ENCODE assay signal across 31 cellular contexts in genomic region chr3:161336661-161337060, GRCh38. TPM values are rescaled to one million over a fixed set of nuclear protein-coding genes. Genes with fewer than 3 reads are reported as not detected.
A peak's percentile ranks its signal among the peaks of the same experiment; 100 is the strongest.
DNase-seq lines count a peak whose midpoint lies in the region; ATAC-seq, FAIRE-seq and TF ChIP-seq lines count a peak whose summit lies in the region.
"Had no signal": no experiment of that assay in that cellular context is flagged by ENCODE, and none has a peak within 500 bp of the region (broad histone marks: within the 10 kb centered on the region; RNA-seq: fewer than 3 reads in every experiment).

No MANE protein-coding gene starts in this region.

- H3K36me3 Mint-ChIP-seq in activated naive CD4-positive, alpha-beta T cell treated with anti-CD3 and anti-CD28 coated beads for 36 hours (ENCODE audit: low read depth): no peaks in the 10 kb centered on the region
- H3K36me3 Mint-ChIP-seq: CD4-positive, alpha-beta memory T cell; T-cell had no signal

- TF ChIP-seq RAD21 in HepG2 (CRISPR knock-in tag; IDR thresholded peaks at IDR 0.05): no peak

- H4K91ac ChIP-seq in neuronal stem cell (ENCODE audit: low read depth, low read length, poor library complexity): no peak overlapping the region

- H2AFZ ChIP-seq in HepG2 (ENCODE audit: low read length) (no peak overlapping the region), neuronal stem cell (ENCODE audit: low read length) (no peak overlapping the region)
- H2AFZ ChIP-seq: parathyroid adenoma had no signal

- no peaks in the 10 kb centered on the region for H3K4me1 Mint-ChIP-seq in activated naive CD4-positive, alpha-beta T cell treated with anti-CD3 and anti-CD28 coated beads for 36 hours (ENCODE audit: low read depth)
- H3K4me1 Mint-ChIP-seq: activated CD4-positive, alpha-beta T cell treated with anti-CD3 and anti-CD28 coated beads for 36 hours; nephron; stimulated activated naive CD8-positive, alpha-beta T cell treated with anti-CD3 and anti-CD28 coated beads, Interleukin-15, amount 100 ng/mL, for 72 hours had no signal

- H4K8ac ChIP-seq in neuronal stem cell (ENCODE audit: low read depth, low read length): no peak overlapping the region

- H2BK120ac ChIP-seq in neuronal stem cell (ENCODE audit: low read depth, low read length): no peak overlapping the region

- H3K4me2 ChIP-seq in HepG2 (ENCODE audit: low read depth, low read length) (no peak overlapping the region), neuronal stem cell (ENCODE audit: insufficient read depth, low read length, poor library complexity, severe bottlenecking) (no peak overlapping the region)

- no peak overlapping the region for H3K4me3 Mint-ChIP-seq in activated naive CD4-positive, alpha-beta T cell treated with anti-CD3 and anti-CD28 coated beads for 36 hours
- H3K4me3 Mint-ChIP-seq: activated CD4-positive, alpha-beta T cell treated with anti-CD3 and anti-CD28 coated beads for 36 hours; activated T-cell treated with anti-CD3 and anti-CD28 coated beads, Interleukin-2, amount 50 U/mL, for 24 hours; CD4-positive, alpha-beta memory T cell; nephron; stimulated activated naive CD8-positive, alpha-beta T cell treated with anti-CD3 and anti-CD28 coated beads, Interleukin-15, amount 100 ng/mL, for 72 hours; T-cell had no signal

- H3K4me1 ChIP-seq in HepG2 (ENCODE audit: insufficient read depth, low read length): peaks cover 81% of the 10 kb centered on the region
- H3K4me1 ChIP-seq in right lobe of liver: no peaks in the 10 kb centered on the region
- H3K4me1 ChIP-seq in neuronal stem cell (ENCODE audit: control insufficient read depth in 2 of 2, insufficient read depth in 1 of 2, low read depth in 1 of 2, low read length in 2 of 2): no peaks in the 10 kb centered on the region
- H3K4me1 ChIP-seq: lower lobe of right lung, parathyroid adenoma, Peyer's patch had no signal

- POLR2A ChIA-PET in HepG2 (lab: Yijun Ruan, JAX): no interaction called here

- FAIRE-seq in HepG2 (lab: Jason Lieb, UNC): no peak
- FAIRE-seq: H1, kidney had no signal

- TF ChIP-seq CTCF in HepG2 (CRISPR knock-in tag; IDR thresholded peaks at IDR 0.05): no peak
- TF ChIP-seq CTCF in right lobe of liver (IDR thresholded peaks at IDR 0.05): no peak

- no peak overlapping the region for H2BK15ac ChIP-seq in neuronal stem cell (ENCODE audit: low read length)

- H3K4me3 ChIP-seq in HepG2 (replicated peaks in 1 of 3; ENCODE audit: insufficient read depth in 1 of 3, low read depth in 2 of 3, low read length in 3 of 3) (no peak overlapping the region), right lobe of liver (no peak overlapping the region), neuronal stem cell (ENCODE audit: low read length in 2 of 2) (no peak overlapping the region)
- H3K4me3 ChIP-seq: lower lobe of right lung, mucosa of descending colon, Peyer's patch, tibial artery had no signal

- DNase-seq in HepG2 (ENCODE audit: low spot score) (no peak), right lobe of liver (no peak), NCI-H446 (lab: John Stamatoyannopoulos, UW) (no peak), neuronal stem cell (ENCODE audit: low spot score) (no peak)
- no peak for DNase-seq in activated naive CD4-positive, alpha-beta T cell treated with anti-CD3 and anti-CD28 coated beads for 36 hours
- DNase-seq: 8988T; activated CD4-positive, alpha-beta T cell treated with anti-CD3 and anti-CD28 coated beads for 36 hours; activated CD8-positive, alpha-beta memory T cell treated with anti-CD3 and anti-CD28 coated beads for 24 hours; activated naive CD4-positive, alpha-beta T cell treated with Interleukin-2 at 50 U/mL for 16 hours; activated T-cell treated with anti-CD3 and anti-CD28 coated beads, Interleukin-2, amount 50 U/mL, for 24 hours; brain microvascular endothelial cell; CD4-positive, alpha-beta memory T cell; DMS 273 treated with DMSO at 0.1 percent for 48 hours; Kasumi-1; kidney; lower lobe of right lung; mucosa of descending colon; NCI-H2171; NCI-H524 treated with DMSO at 0.1 percent for 48 hours; Peyer's patch; stimulated activated CD4-positive, alpha-beta T cell treated with anti-CD3 and anti-CD28 coated beads, Interleukin-15, amount 100 ng/mL, for 24 hours; stimulated activated naive CD8-positive, alpha-beta T cell treated with anti-CD3 and anti-CD28 coated beads, Interleukin-15, amount 100 ng/mL, for 72 hours; T-cell; tibial artery had no signal

- CTCF ChIA-PET in HepG2 (lab: Yijun Ruan, JAX; ENCODE audit: low intra/inter-chr PET ratio, low total read pairs): no interaction called here
- CTCF ChIA-PET in activated naive CD4-positive, alpha-beta T cell treated with anti-CD3 and anti-CD28 coated beads for 36 hours (lab: Charles Lee): no interaction called here

- intact Hi-C loops in HepG2 (cut with micrococcal nuclease; ENCODE audit: unreplicated experiment) (no loop called here), right lobe of liver (cut with DNase I) (no loop called here)
- intact Hi-C loops in activated naive CD4-positive, alpha-beta T cell treated with anti-CD3 and anti-CD28 coated beads for 36 hours (cut with micrococcal nuclease): no loop called here

- no peaks in the 10 kb centered on the region for H3K9me3 ChIP-seq in HepG2 (ENCODE audit: low read length)
- no peaks in the 10 kb centered on the region for H3K9me3 ChIP-seq in right lobe of liver
- H3K9me3 ChIP-seq in neuronal stem cell (replicated peaks in 1 of 2; ENCODE audit: control insufficient read depth in 2 of 2, insufficient read depth in 1 of 2, low read depth in 1 of 2, low read length in 2 of 2): no peaks in the 10 kb centered on the region
- H3K9me3 ChIP-seq: lower lobe of right lung, mucosa of descending colon, Peyer's patch, tibial artery had no signal

- H3K36me3 ChIP-seq in HepG2 (replicated peaks in 1 of 2; ENCODE audit: control insufficient read depth in 1 of 2, insufficient read depth in 2 of 2, low read length in 2 of 2): no peaks in the 10 kb centered on the region
- no peaks in the 10 kb centered on the region for H3K36me3 ChIP-seq in right lobe of liver
- H3K36me3 ChIP-seq in neuronal stem cell (replicated peaks in 1 of 2; ENCODE audit: control insufficient read depth in 2 of 2, insufficient read depth in 2 of 2, low read length in 2 of 2): no peaks in the 10 kb centered on the region
- H3K36me3 ChIP-seq: brain microvascular endothelial cell, lower lobe of right lung, Peyer's patch, tibial artery had no signal

- WGBS in HepG2 (ENCODE audit: low lambda C conversion rate): 41% methylated on average over 2 of the region's 2 CpGs
- 83% methylated on average over 2 of the region's 2 CpGs for WGBS in right lobe of liver (ENCODE audit: insufficient coverage, low coverage, low lambda C conversion rate, missing lambda C conversion rate)
- no CpG with 5 or more reads among the region's 2 CpGs for WGBS in neuronal stem cell (ENCODE audit: extremely low coverage in 2 of 2, insufficient read length in 2 of 2, insufficient replicate concordance in 1 of 2), 2 donors

- ATAC-seq in HepG2 (no peak), right lobe of liver (no peak), HG02588 (IDR thresholded peaks at IDR 0.05; ENCODE audit: unreplicated experiment) (peak; percentile 47), HG03442 (IDR thresholded peaks at IDR 0.05; ENCODE audit: unreplicated experiment) (peak; percentile 47), HG03457 (IDR thresholded peaks at IDR 0.05; ENCODE audit: unreplicated experiment) (no peak)
- ATAC-seq: activated CD4-positive, alpha-beta T cell treated with anti-CD3 and anti-CD28 coated beads for 36 hours; lower lobe of right lung; mucosa of descending colon; stimulated activated naive CD8-positive, alpha-beta T cell treated with anti-CD3 and anti-CD28 coated beads, Interleukin-15, amount 100 ng/mL, for 72 hours; T-cell had no signal

- H3K9me3 Mint-ChIP-seq in activated naive CD4-positive, alpha-beta T cell treated with anti-CD3 and anti-CD28 coated beads for 36 hours: peaks cover 3% of the 10 kb centered on the region
- H3K9me3 Mint-ChIP-seq: activated T-cell treated with anti-CD3 and anti-CD28 coated beads, Interleukin-2, amount 50 U/mL, for 24 hours; nephron; T-cell had no signal

- H4K20me1 ChIP-seq in HepG2 (ENCODE audit: insufficient read depth, low read length): no peaks in the 10 kb centered on the region

- H3K14ac ChIP-seq in neuronal stem cell (ENCODE audit: low read length): no peak overlapping the region

- H3K27me3 ChIP-seq in HepG2 (ENCODE audit: control insufficient read depth in 1 of 2, insufficient read depth in 2 of 2, low read length in 2 of 2) (no peaks in the 10 kb centered on the region), right lobe of liver (no peaks in the 10 kb centered on the region), neuronal stem cell (ENCODE audit: control insufficient read depth in 3 of 3, insufficient read depth in 3 of 3, low read depth in 1 of 3, low read length in 3 of 3) (no peaks in the 10 kb centered on the region)
- H3K27me3 ChIP-seq: brain microvascular endothelial cell, Peyer's patch, tibial artery had no signal

- no peak overlapping the region for H3K23ac ChIP-seq in neuronal stem cell (ENCODE audit: low read depth, low read length, poor library complexity)

- H3K9ac ChIP-seq in HepG2 (ENCODE audit: insufficient read depth, low read depth, low read length): no peak overlapping the region
- no peak overlapping the region for H3K9ac ChIP-seq in neuronal stem cell (ENCODE audit: low read depth, low read length, poor library complexity)
- H3K9ac ChIP-seq: parathyroid adenoma had no signal

- H3K27ac ChIP-seq in HepG2 (ENCODE audit: extremely low read length, insufficient read depth, low read length): no peak overlapping the region
- no peak overlapping the region for H3K27ac ChIP-seq in right lobe of liver
- no peak overlapping the region for H3K27ac ChIP-seq in neuronal stem cell (replicated peaks; ENCODE audit: low read length)
- H3K27ac ChIP-seq: brain microvascular endothelial cell, lower lobe of right lung, parathyroid adenoma, Peyer's patch, tibial artery had no signal

- H3K79me1 ChIP-seq in neuronal stem cell (ENCODE audit: low read depth, low read length): no peaks in the 10 kb centered on the region

- no peak overlapping the region for H3K18ac ChIP-seq in neuronal stem cell (ENCODE audit: low read length)

- TF ChIP-seq EP300 in HepG2 (IDR thresholded peaks at IDR 0.05; ENCODE audit: low read depth in 2 of 2, low read length in 2 of 2): no peak
- TF ChIP-seq EP300 in HepG2 (CRISPR knock-in tag; IDR thresholded peaks at IDR 0.05; ENCODE audit: borderline replicate concordance): no peak

- H3K79me2 ChIP-seq in HepG2 (ENCODE audit: insufficient read depth, low read length): no peaks in the 10 kb centered on the region
- H3K79me2 ChIP-seq: parathyroid adenoma had no signal

- in situ Hi-C loops in HepG2 (cut with HindIII; ENCODE audit: extremely low pct_ligation_motif_present, low pct_unique_long_range_greater_than_20kb): no loop called here

- no peak overlapping the region for H3K4ac ChIP-seq in neuronal stem cell (ENCODE audit: low read length)

- H2BK5ac ChIP-seq in neuronal stem cell (ENCODE audit: low read length): no peak overlapping the region

- no peak overlapping the region for H3K27ac Mint-ChIP-seq in activated naive CD4-positive, alpha-beta T cell treated with anti-CD3 and anti-CD28 coated beads for 36 hours
- H3K27ac Mint-ChIP-seq: activated CD4-positive, alpha-beta T cell treated with anti-CD3 and anti-CD28 coated beads for 36 hours; activated T-cell treated with anti-CD3 and anti-CD28 coated beads, Interleukin-2, amount 50 U/mL, for 24 hours; CD4-positive, alpha-beta memory T cell; nephron; stimulated activated naive CD8-positive, alpha-beta T cell treated with anti-CD3 and anti-CD28 coated beads, Interleukin-15, amount 100 ng/mL, for 72 hours; T-cell had no signal

- no peaks in the 10 kb centered on the region for H3K27me3 Mint-ChIP-seq in activated naive CD4-positive, alpha-beta T cell treated with anti-CD3 and anti-CD28 coated beads for 36 hours (ENCODE audit: low read depth)

- TF ChIP-seq POLR2A in HepG2 (IDR thresholded peaks at IDR 0.05; ENCODE audit: insufficient read depth in 1 of 2, low read depth in 2 of 2, low read length in 2 of 2): no peak
- no peak for TF ChIP-seq POLR2A in right lobe of liver (IDR thresholded peaks at IDR 0.05)

- no TSS peak for BruUV-seq in HepG2 (replicated peaks; lab: Mats Ljungman, UMichigan)

- H2AK5ac ChIP-seq in neuronal stem cell (ENCODE audit: low read depth, low read length): no peak overlapping the region

- H2BK12ac ChIP-seq in neuronal stem cell (ENCODE audit: low read length): no peak overlapping the region

RNA-seq across cellular contexts. Expression of gene SPTSSB, which starts 34.7 kb away (rescaled TPM):
- total RNA-seq in HepG2 (2016; rRNA removed; fragmentation: Illumina TruSeq; extraction: Trizol): 0.51 and 0.84 TPM in 2 replicates
- not detected in 2 replicates for total RNA-seq in HepG2 (2016; cell fraction: cytosol; rRNA removed; fragmentation: Illumina TruSeq; extraction: Trizol; ENCODE audit: low read depth)
- total RNA-seq in HepG2 (2016; cell fraction: insoluble cytoplasmic fraction; rRNA removed; fragmentation: Illumina TruSeq; extraction: Trizol): 0.25 and 0.37 TPM in 2 replicates
- 0.59 and 1.9 TPM in 2 replicates for total RNA-seq in HepG2 (2016; cell fraction: membrane; rRNA removed; fragmentation: Illumina TruSeq; extraction: Trizol)
- 0.28 TPM in 1 of 2 replicates, not detected in the other for total RNA-seq in HepG2 (2016; cell fraction: nucleus; rRNA removed; fragmentation: Illumina TruSeq; extraction: Trizol)
- 2.4 and 4.2 TPM in 2 replicates for polyA plus RNA-seq in HepG2 (2011; rRNA removed)
- 0.42 and 0.58 TPM in 2 replicates for polyA plus RNA-seq in HepG2 (2011; cell fraction: cytosol; rRNA removed)
- polyA plus RNA-seq in HepG2 (2011; cell fraction: nucleus; rRNA removed): 0.19 and 0.39 TPM in 2 replicates
- 0.05 and 0.32 TPM in 2 replicates for polyA plus RNA-seq in HepG2 (2012)
- 0.10 and 0.24 TPM in 2 replicates for polyA plus RNA-seq in HepG2 (2016; cell fraction: cytosol; fragmentation: Illumina TruSeq; extraction: Trizol; ENCODE audit: low read depth)
- 0.10 and 0.25 TPM in 2 replicates for polyA plus RNA-seq in HepG2 (2016; cell fraction: insoluble cytoplasmic fraction; fragmentation: Illumina TruSeq; extraction: Trizol; ENCODE audit: low read depth)
- 0.56 and 0.58 TPM in 2 replicates for polyA plus RNA-seq in HepG2 (2016; cell fraction: membrane; fragmentation: Illumina TruSeq; extraction: Trizol; ENCODE audit: low read depth)
- polyA plus RNA-seq in HepG2 (2016; cell fraction: nucleus; fragmentation: Illumina TruSeq; extraction: Trizol; ENCODE audit: insufficient read depth, low read depth): 0.29 and 1.9 TPM in 2 replicates
- polyA minus RNA-seq in HepG2 (2011; rRNA and poly(A)+ RNA removed; ENCODE audit: low replicate concordance): 0.12 TPM in 1 of 2 replicates, not detected in the other
- polyA minus RNA-seq in HepG2 (2011; cell fraction: cytosol; rRNA and poly(A)+ RNA removed): not detected in 2 replicates
- 2.4 and 4.0 TPM in 2 replicates for polyA minus RNA-seq in HepG2 (2011; cell fraction: nucleus; rRNA and poly(A)+ RNA removed)
- total RNA-seq in right lobe of liver: 1 to 10 TPM in 1 of 6 experiments, under 1 TPM in 1, not detected in 4; 0.07 to 1.4 TPM
- total RNA-seq in activated naive CD4-positive, alpha-beta T cell treated with anti-CD3 and anti-CD28 coated beads for 36 hours: not detected
- 0.70 TPM for polyA plus RNA-seq in neuronal stem cell (2013, experiment 1 of 2)
- polyA plus RNA-seq in neuronal stem cell (2013, experiment 2 of 2): 0.94 TPM
- total RNA-seq: activated CD4-positive, alpha-beta T cell treated with anti-CD3 and anti-CD28 coated beads for 36 hours; CD4-positive, alpha-beta memory T cell; chondrocyte; lower lobe of right lung; Peyer's patch had no signal

Comparison
In these comparisons a context has a peak if more than half of its experiments do, and no peak if none do; other contexts are left out.
1. ATAC-seq: peak in HG02588 (single experiment) and HG03442 (single experiment); none in HepG2 (single experiment), right lobe of liver (0 of 4) and HG03457 (single experiment).